ENCODE assay signal across 28 cellular contexts in genomic region chr1:193040011-193040410, GRCh38.
"Had no signal": no experiment of that assay in that cellular context is flagged by ENCODE, and none has a peak within 500 bp of the region (broad histone marks: within the 10 kb centered on the region; RNA-seq: fewer than 3 reads in every experiment).

No MANE protein-coding gene starts in this region.

- H3K27me3 ChIP-seq: body of pancreas, colonic mucosa, esophagus squamous epithelium, gastroesophageal sphincter had no signal

- H3K27ac ChIP-seq: body of pancreas, colonic mucosa, epithelial cell of prostate, esophagus squamous epithelium, gastroesophageal sphincter had no signal

- H3K36me3 ChIP-seq: colonic mucosa had no signal

- H3K4me3 Mint-ChIP-seq: activated CD4-positive, alpha-beta memory T cell treated with anti-CD3 and anti-CD28 coated beads for 36 hours; activated CD4-positive, alpha-beta T cell treated with anti-CD3 and anti-CD28 coated beads for 36 hours; activated CD4-positive, alpha-beta T cell treated with anti-CD3 and anti-CD28 coated beads, Interleukin-2, amount 10 ng/mL, durations not matched to agents 24 days and 14 days; activated CD8-positive, alpha-beta memory T cell treated with anti-CD3 and anti-CD28 coated beads, Interleukin-2, amount 10 ng/mL, durations not matched to agents 7 days and 5 days; activated CD8-positive, alpha-beta T cell treated with anti-CD3 and anti-CD28 coated beads, Interleukin-2, amount 10 ng/mL, durations not matched to agents 7 days and 5 days; activated naive CD4-positive, alpha-beta T cell treated with anti-CD3 and anti-CD28 coated beads for 36 hours; activated naive CD4-positive, alpha-beta T cell treated with anti-CD3 and anti-CD28 coated beads, Interleukin-2, amount 50 U/mL, for 24 hours; activated naive CD8-positive, alpha-beta T cell treated with anti-CD3 and anti-CD28 coated beads, Interleukin-2, amount 10 ng/mL, durations not matched to agents 7 days and 5 days; activated T-helper 1 cell treated with anti-CD3 and anti-CD28 coated beads, Interleukin-12 subunit alpha, Interleukin-12 subunit beta, Interleukin-2, Interleukin-4 antibody, amounts not matched to agents 30 ng/mL and 10 ng/mL and 1 ng/mL, durations not matched to agents 14 hours and 24 hours and 36 hours had no signal

- H3K9me3 Mint-ChIP-seq: activated CD4-positive, alpha-beta memory T cell treated with anti-CD3 and anti-CD28 coated beads for 36 hours; activated CD4-positive, alpha-beta T cell treated with anti-CD3 and anti-CD28 coated beads, Interleukin-2, amount 10 ng/mL, durations not matched to agents 24 days and 14 days; activated naive CD4-positive, alpha-beta T cell treated with anti-CD3 and anti-CD28 coated beads for 36 hours; activated naive CD4-positive, alpha-beta T cell treated with anti-CD3 and anti-CD28 coated beads, Interleukin-2, amount 50 U/mL, for 24 hours; activated naive CD8-positive, alpha-beta T cell treated with anti-CD3 and anti-CD28 coated beads, Interleukin-2, amount 10 ng/mL, durations not matched to agents 7 days and 5 days; activated T-helper 1 cell treated with anti-CD3 and anti-CD28 coated beads, Interleukin-12 subunit alpha, Interleukin-12 subunit beta, Interleukin-2, Interleukin-4 antibody, amounts not matched to agents 30 ng/mL and 10 ng/mL and 1 ng/mL, durations not matched to agents 14 hours and 24 hours and 36 hours; activated T-helper 2 cell treated with anti-CD3 and anti-CD28 coated beads, Interferon-gamma antibody, Interleukin-2, Interleukin-4, amounts not matched to agents 10 μg/mL and 5 μg/mL and 100 μg/mL, durations not matched to agents 14 hours and 24 hours and 36 hours had no signal

- H3K4me1 ChIP-seq: colonic mucosa, esophagus squamous epithelium, gastroesophageal sphincter had no signal

- DNase-seq: activated CD4-positive, alpha-beta memory T cell treated with anti-CD3 and anti-CD28 coated beads for 36 hours; activated CD4-positive, alpha-beta T cell treated with anti-CD3 and anti-CD28 coated beads for 36 hours; activated CD4-positive, alpha-beta T cell treated with anti-CD3 and anti-CD28 coated beads, Interleukin-2, amount 10 ng/mL, durations not matched to agents 24 days and 14 days; activated CD4-positive, CD25-positive, alpha-beta regulatory T cell; activated CD4-positive, CD25-positive, alpha-beta regulatory T cell treated with anti-CD3 and anti-CD28 coated beads, Interleukin-2, amount 50 U/mL, for 72 hours; activated CD8-positive, alpha-beta memory T cell treated with anti-CD3 and anti-CD28 coated beads, Interleukin-2, amount 10 ng/mL, durations not matched to agents 7 days and 5 days; activated CD8-positive, alpha-beta memory T cell treated with anti-CD3 and anti-CD28 coated beads, Interleukin-2, amount 50 U/mL, for 4 hours; activated CD8-positive, alpha-beta T cell treated with anti-CD3 and anti-CD28 coated beads, Interleukin-2, amount 10 ng/mL, durations not matched to agents 7 days and 5 days; activated effector memory CD4-positive, alpha-beta T cell treated with anti-CD3 and anti-CD28 coated beads, Interleukin-2, amount 50 U/mL, for 16 hours; activated naive CD4-positive, alpha-beta T cell treated with anti-CD3 and anti-CD28 coated beads for 36 hours; activated naive CD8-positive, alpha-beta T cell treated with anti-CD3 and anti-CD28 coated beads, Interleukin-2, amount 10 ng/mL, durations not matched to agents 7 days and 5 days; activated T-cell treated with anti-CD3 and anti-CD28 coated beads, Interleukin-2, amount 50 U/mL, for 1 hour; activated T-cell treated with anti-CD3 and anti-CD28 coated beads, Interleukin-2, amount 50 U/mL, for 48 hours; amniotic stem cell; anterior cingulate cortex; body of pancreas; caudate nucleus; cerebellar nuclear complex; colonic mucosa; effector CD8-positive, alpha-beta T cell; esophagus squamous epithelium; foreskin melanocyte; T-helper 2 cell had no signal

- H3K27me3 Mint-ChIP-seq: activated CD4-positive, alpha-beta memory T cell treated with anti-CD3 and anti-CD28 coated beads for 36 hours; activated CD4-positive, alpha-beta T cell treated with anti-CD3 and anti-CD28 coated beads for 36 hours; activated CD4-positive, alpha-beta T cell treated with anti-CD3 and anti-CD28 coated beads, Interleukin-2, amount 10 ng/mL, durations not matched to agents 24 days and 14 days; activated CD8-positive, alpha-beta memory T cell treated with anti-CD3 and anti-CD28 coated beads, Interleukin-2, amount 10 ng/mL, durations not matched to agents 7 days and 5 days; activated naive CD4-positive, alpha-beta T cell treated with anti-CD3 and anti-CD28 coated beads, Interleukin-2, amount 50 U/mL, for 24 hours; activated naive CD8-positive, alpha-beta T cell treated with anti-CD3 and anti-CD28 coated beads, Interleukin-2, amount 10 ng/mL, durations not matched to agents 7 days and 5 days had no signal

- H3K4me3 ChIP-seq: body of pancreas, colonic mucosa, esophagus squamous epithelium, gastroesophageal sphincter had no signal

- H3K27ac Mint-ChIP-seq: activated CD4-positive, alpha-beta memory T cell treated with anti-CD3 and anti-CD28 coated beads for 36 hours; activated CD4-positive, alpha-beta T cell treated with anti-CD3 and anti-CD28 coated beads for 36 hours; activated CD4-positive, alpha-beta T cell treated with anti-CD3 and anti-CD28 coated beads, Interleukin-2, amount 10 ng/mL, durations not matched to agents 24 days and 14 days; activated CD8-positive, alpha-beta T cell treated with anti-CD3 and anti-CD28 coated beads, Interleukin-2, amount 10 ng/mL, durations not matched to agents 7 days and 5 days; activated naive CD4-positive, alpha-beta T cell treated with anti-CD3 and anti-CD28 coated beads for 36 hours; activated naive CD4-positive, alpha-beta T cell treated with anti-CD3 and anti-CD28 coated beads, Interleukin-2, amount 50 U/mL, for 24 hours; activated naive CD8-positive, alpha-beta T cell treated with anti-CD3 and anti-CD28 coated beads, Interleukin-2, amount 10 ng/mL, durations not matched to agents 7 days and 5 days; activated T-helper 1 cell treated with anti-CD3 and anti-CD28 coated beads, Interleukin-12 subunit alpha, Interleukin-12 subunit beta, Interleukin-2, Interleukin-4 antibody, amounts not matched to agents 30 ng/mL and 10 ng/mL and 1 ng/mL, durations not matched to agents 14 hours and 24 hours and 36 hours; activated T-helper 2 cell treated with anti-CD3 and anti-CD28 coated beads, Interferon-gamma antibody, Interleukin-2, Interleukin-4, amounts not matched to agents 10 μg/mL and 5 μg/mL and 100 μg/mL, durations not matched to agents 14 hours and 24 hours and 36 hours had no signal

- H3K9me3 ChIP-seq: body of pancreas, colonic mucosa, esophagus squamous epithelium, gastroesophageal sphincter had no signal

- ATAC-seq: activated CD4-positive, alpha-beta T cell treated with anti-CD3 and anti-CD28 coated beads for 36 hours; activated CD8-positive, alpha-beta memory T cell treated with anti-CD3 and anti-CD28 coated beads, Interleukin-2, amount 10 ng/mL, durations not matched to agents 7 days and 5 days; activated CD8-positive, alpha-beta T cell treated with anti-CD3 and anti-CD28 coated beads, Interleukin-2, amount 10 ng/mL, durations not matched to agents 7 days and 5 days; body of pancreas; gastroesophageal sphincter had no signal
